ENCODE assay signal across 17 cellular contexts in the genomic region with DNA sequence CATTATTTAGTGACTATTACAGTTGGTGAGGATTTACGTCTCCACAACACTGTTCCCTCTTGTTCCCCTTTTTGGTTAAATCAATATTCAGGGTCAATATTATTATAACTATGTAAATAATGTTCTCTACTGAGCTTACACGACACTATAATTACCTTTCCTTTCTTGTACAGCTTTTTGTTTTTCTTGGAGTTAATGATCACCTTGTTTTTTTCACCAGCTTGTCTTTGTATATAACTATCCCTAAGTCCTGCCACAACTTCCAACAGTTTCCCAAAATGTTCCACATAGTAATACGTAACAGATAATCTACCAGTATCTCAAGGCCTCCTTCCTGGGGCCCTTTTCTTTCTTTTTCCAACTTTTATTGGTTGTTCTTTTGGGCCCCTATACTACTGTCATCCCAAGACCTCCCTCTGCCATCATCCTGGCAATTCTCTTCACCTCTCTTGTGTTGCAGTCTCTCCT.
DNase-seq lines count a peak whose midpoint lies in the region; ATAC-seq and TF ChIP-seq lines count a peak whose summit lies in the region.
"Had no signal": no experiment of that assay in that cellular context is flagged by ENCODE, and none has a peak within 500 bp of the region (broad histone marks: within the 10 kb centered on the region; RNA-seq: fewer than 3 reads in every experiment).

No MANE protein-coding gene starts in this region.

- no peak overlapping the region for H3K27ac Mint-ChIP-seq in GM23338
- H3K27ac Mint-ChIP-seq in activated CD4-positive, alpha-beta T cell treated with anti-CD3 and anti-CD28 coated beads, Interleukin-2, amount 10 ng/mL, durations not matched to agents 7 days and 5 days: no peak overlapping the region

- H3K27me3 Mint-ChIP-seq in GM23338 (ENCODE audit: insufficient read depth, low read depth, poor library complexity): no peaks in the 10 kb centered on the region
- no peaks in the 10 kb centered on the region for H3K27me3 Mint-ChIP-seq in activated CD4-positive, alpha-beta T cell treated with anti-CD3 and anti-CD28 coated beads, Interleukin-2, amount 10 ng/mL, durations not matched to agents 7 days and 5 days

- H3K9ac ChIP-seq in SK-N-SH: no peak overlapping the region

- H3F3A ChIP-seq in GM23338 (replicated peaks; ENCODE audit: low read depth): no peaks in the 10 kb centered on the region
- no peaks in the 10 kb centered on the region for H3F3A ChIP-seq in SK-N-SH (replicated peaks; ENCODE audit: insufficient read depth)

- TF ChIP-seq EP300 in SK-N-SH (IDR thresholded peaks at IDR 0.05; ENCODE audit: borderline replicate concordance in 1 of 2, low read depth in 1 of 2, low read length in 1 of 2): no peak

- H3K36me3 ChIP-seq in hepatocyte (replicated peaks; ENCODE audit: insufficient read depth, low read depth) (no peaks in the 10 kb centered on the region), spleen (no peaks in the 10 kb centered on the region), GM23338 (ENCODE audit: insufficient read depth) (no peaks in the 10 kb centered on the region), SK-N-SH (replicated peaks in 1 of 2; ENCODE audit: control insufficient read depth in 1 of 2, insufficient read depth in 2 of 2, low read length in 1 of 2) (no peaks in the 10 kb centered on the region)

- intact Hi-C loops in spleen (cut with DNase I; ENCODE audit: low total_unique reads): no loop called here

- H3K4me1 Mint-ChIP-seq in GM23338: no peaks in the 10 kb centered on the region
- H3K4me1 Mint-ChIP-seq in activated CD4-positive, alpha-beta T cell treated with anti-CD3 and anti-CD28 coated beads, Interleukin-2, amount 10 ng/mL, durations not matched to agents 7 days and 5 days: no peaks in the 10 kb centered on the region

- H3K9me3 Mint-ChIP-seq in GM23338: no peaks in the 10 kb centered on the region
- H3K9me3 Mint-ChIP-seq in activated CD4-positive, alpha-beta T cell treated with anti-CD3 and anti-CD28 coated beads, Interleukin-2, amount 10 ng/mL, durations not matched to agents 7 days and 5 days: no peaks in the 10 kb centered on the region

- CTCF ChIA-PET in activated CD4-positive, alpha-beta T cell treated with anti-CD3 and anti-CD28 coated beads, Interleukin-2, amount 10 ng/mL, durations not matched to agents 7 days and 5 days (lab: Charles Lee): no interaction called here
- CTCF ChIA-PET in SK-N-SH (lab: Yijun Ruan, JAX): no interaction called here

- no peak overlapping the region for H3K4me3 Mint-ChIP-seq in GM23338
- no peak overlapping the region for H3K4me3 Mint-ChIP-seq in activated CD4-positive, alpha-beta T cell treated with anti-CD3 and anti-CD28 coated beads, Interleukin-2, amount 10 ng/mL, durations not matched to agents 7 days and 5 days

- no peak for ATAC-seq in GM23338
- ATAC-seq: HCT116 had no signal

- H3K4me3 ChIP-seq in hepatocyte: no peak overlapping the region
- H3K4me3 ChIP-seq in spleen: no peak overlapping the region
- H3K4me3 ChIP-seq in GM23338: no peak overlapping the region
- H3K4me3 ChIP-seq in SK-N-SH (ENCODE audit: low read depth in 2 of 2, low read length in 1 of 2): no peak overlapping the region
- H3K4me3 ChIP-seq: PC-9 had no signal

- H3K4me1 ChIP-seq in hepatocyte (ENCODE audit: insufficient read depth) (peaks cover 4% of the 10 kb centered on the region), spleen (no peaks in the 10 kb centered on the region), GM23338 (ENCODE audit: insufficient read depth) (no peaks in the 10 kb centered on the region), SK-N-SH (ENCODE audit: control insufficient read depth in 1 of 2, insufficient read depth in 2 of 2, low read depth in 1 of 2, low read length in 1 of 2) (peaks cover 0 to 4% of the 10 kb centered on the region in 2 experiments; a peak in 1 of 4 replicates)

- H3K9me3 ChIP-seq in hepatocyte (ENCODE audit: low read depth): no peaks in the 10 kb centered on the region
- no peaks in the 10 kb centered on the region for H3K9me3 ChIP-seq in spleen
- H3K9me3 ChIP-seq in SK-N-SH: no peaks in the 10 kb centered on the region

- POLR2A ChIA-PET in activated CD4-positive, alpha-beta T cell treated with anti-CD3 and anti-CD28 coated beads, Interleukin-2, amount 10 ng/mL, durations not matched to agents 7 days and 5 days (lab: Charles Lee): no interaction called here
- POLR2A ChIA-PET in SK-N-SH (lab: Yijun Ruan, JAX): no interaction called here

- TF ChIP-seq RAD21 in SK-N-SH (IDR thresholded peaks at IDR 0.05; ENCODE audit: low read length): no peak

- H3K4me2 ChIP-seq in hepatocyte (no peak overlapping the region), GM23338 (no peak overlapping the region), SK-N-SH (no peak overlapping the region)
- H3K4me2 ChIP-seq: PC-9 had no signal

- H2AFZ ChIP-seq in hepatocyte (no peak overlapping the region), GM23338 (no peak overlapping the region), SK-N-SH (ENCODE audit: low read depth) (no peak overlapping the region)
- H2AFZ ChIP-seq: PC-9 had no signal

- no peaks in the 10 kb centered on the region for H3K36me3 Mint-ChIP-seq in GM23338 (ENCODE audit: low read depth)
- H3K36me3 Mint-ChIP-seq in activated CD4-positive, alpha-beta T cell treated with anti-CD3 and anti-CD28 coated beads, Interleukin-2, amount 10 ng/mL, durations not matched to agents 7 days and 5 days (ENCODE audit: low read depth): no peaks in the 10 kb centered on the region

- no peaks in the 10 kb centered on the region for H3K27me3 ChIP-seq in hepatocyte
- H3K27me3 ChIP-seq in spleen (replicated peaks in 1 of 7): no peaks in the 10 kb centered on the region
- no peaks in the 10 kb centered on the region for H3K27me3 ChIP-seq in GM23338 (ENCODE audit: insufficient read depth)
- H3K27me3 ChIP-seq in SK-N-SH (ENCODE audit: insufficient read depth): no peaks in the 10 kb centered on the region

- 53% methylated on average over 3 of the region's 3 CpGs for WGBS in hepatocyte (ENCODE audit: low lambda C conversion rate, missing lambda C conversion rate)
- WGBS in spleen, 5 donors: 52 to 86% (median 70%) methylated on average over 3 of the region's 3 CpGs
- whole genome bisulfite sequencing in SK-N-SH (ENCODE audit: low lambda C conversion rate): 61% methylated on average over 3 of the region's 3 CpGs

- DNase-seq in DMS53 treated with DMSO at 0.1 percent for 48 hours (lab: John Stamatoyannopoulos, UW; ENCODE audit: unreplicated experiment) (peak; percentile 62), NCI-H2029 treated with DMSO at 0.1 percent for 48 hours (lab: John Stamatoyannopoulos, UW) (peak; percentile 50), hepatocyte (ENCODE audit: low spot score) (no peak), spleen (no peak), GM23338 (ENCODE audit: low spot score) (no peak), SK-N-SH (no peak)
- DNase-seq in activated CD4-positive, alpha-beta T cell treated with anti-CD3 and anti-CD28 coated beads, Interleukin-2, amount 10 ng/mL, durations not matched to agents 7 days and 5 days: no peak
- DNase-seq: DMS79, IMR-90, Karpas-422, MM.1S, NCI-H1105 treated with DMSO at 0.1 percent for 48 hours, NCI-H510A treated with DMSO at 0.1 percent for 48 hours, PC-9 had no signal

- H3K9me2 ChIP-seq in hepatocyte (replicated peaks; ENCODE audit: insufficient read depth): no peaks in the 10 kb centered on the region
- no peaks in the 10 kb centered on the region for H3K9me2 ChIP-seq in GM23338 (ENCODE audit: insufficient read depth)
- no peaks in the 10 kb centered on the region for H3K9me2 ChIP-seq in SK-N-SH

- H3K27ac ChIP-seq in 22Rv1: peak overlapping the region; percentile 69
- peak overlapping the region; percentile 29 for H3K27ac ChIP-seq in hepatocyte
- H3K27ac ChIP-seq in spleen: no peak overlapping the region
- H3K27ac ChIP-seq in GM23338 (ENCODE audit: low read depth): no peak overlapping the region
- H3K27ac ChIP-seq in SK-N-SH (ENCODE audit: low read depth in 2 of 2, low read length in 1 of 2): no peak overlapping the region
- H3K27ac ChIP-seq: C4-2B, PC-9 had no signal

- H3K79me2 ChIP-seq in hepatocyte: no peaks in the 10 kb centered on the region
- H3K79me2 ChIP-seq in GM23338 (replicated peaks; ENCODE audit: insufficient read depth): no peaks in the 10 kb centered on the region
- H3K79me2 ChIP-seq in SK-N-SH (ENCODE audit: insufficient read depth): no peaks in the 10 kb centered on the region

- TF ChIP-seq CTCF in 22Rv1 (IDR thresholded peaks at IDR 0.05) (no peak), hepatocyte (IDR thresholded peaks at IDR 0.05; ENCODE audit: poor library complexity) (no peak), spleen (IDR thresholded peaks at IDR 0.05 in 8 of 11, conservative IDR thresholded peaks at IDR 0.05 in 3 of 11) (no peak), GM23338 (conservative IDR thresholded peaks at IDR 0.05; ENCODE audit: low read depth in 2 of 2) (no peak), SK-N-SH (IDR thresholded peaks at IDR 0.05) (no peak)

- TF ChIP-seq POLR2A in spleen (IDR thresholded peaks at IDR 0.05): no peak

- no peaks in the 10 kb centered on the region for H4K20me1 ChIP-seq in hepatocyte (ENCODE audit: insufficient read depth, poor library complexity, severe bottlenecking)
- H4K20me1 ChIP-seq in GM23338 (replicated peaks; ENCODE audit: insufficient read depth): no peaks in the 10 kb centered on the region
- no peaks in the 10 kb centered on the region for H4K20me1 ChIP-seq in SK-N-SH (ENCODE audit: insufficient read depth)

TF ChIP-seq in GM23338, 12 proteins besides CTCF, POLR2A, EP300 and RAD21 (continues in another document):
- TF ChIP-seq ZNF331 (CRISPR knock-in tag; IDR thresholded peaks at IDR 0.05; ENCODE audit: low read depth) (no peak), CREB1 (CRISPR knock-in tag; IDR thresholded peaks at IDR 0.05; ENCODE audit: low read depth) (no peak), STAT1 (IDR thresholded peaks at IDR 0.05; ENCODE audit: unreplicated experiment) (no peak), ZNF114 (CRISPR knock-in tag; IDR thresholded peaks at IDR 0.05) (no peak)

TF ChIP-seq in SK-N-SH, 30 proteins besides CTCF, POLR2A, EP300 and RAD21 (continues in another document):
- no peak for TF ChIP-seq FOXJ3 (CRISPR knock-in tag; IDR thresholded peaks at IDR 0.05)
- TF ChIP-seq RXRA (IDR thresholded peaks at IDR 0.05; ENCODE audit: borderline replicate concordance, low read depth): no peak
- no peak for TF ChIP-seq ELF1 (IDR thresholded peaks at IDR 0.05)
- TF ChIP-seq, protein P1, sequence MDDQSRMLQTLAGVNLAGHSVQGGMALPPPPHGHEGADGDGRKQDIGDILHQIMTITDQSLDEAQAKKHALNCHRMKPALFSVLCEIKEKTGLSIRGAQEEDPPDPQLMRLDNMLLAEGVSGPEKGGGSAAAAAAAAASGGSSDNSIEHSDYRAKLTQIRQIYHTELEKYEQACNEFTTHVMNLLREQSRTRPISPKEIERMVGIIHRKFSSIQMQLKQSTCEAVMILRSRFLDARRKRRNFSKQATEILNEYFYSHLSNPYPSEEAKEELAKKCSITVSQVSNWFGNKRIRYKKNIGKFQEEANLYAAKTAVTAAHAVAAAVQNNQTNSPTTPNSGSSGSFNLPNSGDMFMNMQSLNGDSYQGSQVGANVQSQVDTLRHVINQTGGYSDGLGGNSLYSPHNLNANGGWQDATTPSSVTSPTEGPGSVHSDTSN (IDR thresholded peaks at IDR 0.05): no peak
- no peak for TF ChIP-seq TCF12 (IDR thresholded peaks at IDR 0.05)
- no peak for TF ChIP-seq EZH2phosphoT487 (IDR thresholded peaks at IDR 0.05; ENCODE audit: borderline replicate concordance, low read depth)
- no peak for TF ChIP-seq TAF1 (IDR thresholded peaks at IDR 0.05; ENCODE audit: borderline replicate concordance, low read depth, low read length)
- TF ChIP-seq RFX5 (IDR thresholded peaks at IDR 0.05; ENCODE audit: low read length): no peak

Comparison
In these comparisons a context has a peak if more than half of its experiments do, and no peak if none do; other contexts are left out.
1. H3K27ac ChIP-seq: peak in 22Rv1 (single experiment) and hepatocyte (single experiment); none in spleen (0 of 8), GM23338 (single experiment) and SK-N-SH (0 of 2).
2. DNase-seq: peak in DMS53 treated with DMSO at 0.1 percent for 48 hours (single experiment) and NCI-H2029 treated with DMSO at 0.1 percent for 48 hours (single experiment); none in hepatocyte (single experiment), spleen (single experiment), GM23338 (single experiment), activated CD4-positive, alpha-beta T cell treated with anti-CD3 and anti-CD28 coated beads, Interleukin-2, amount 10 ng/mL, durations not matched to agents 7 days and 5 days (single experiment) and SK-N-SH (single experiment).